Comparison of ENCODE assay signal across 8 cellular contexts in genomic region chr12:14417717-14418116, GRCh38. TPM values are rescaled to one million over a fixed set of nuclear protein-coding genes. Genes with fewer than 3 reads are reported as not detected.
DNase-seq lines count a peak whose midpoint lies in the region; ATAC-seq and TF ChIP-seq lines count a peak whose summit lies in the region.

No MANE protein-coding gene starts in this region.

- ATAC-seq in left ventricle myocardium superior (peak; percentile 86), psoas muscle (peak; percentile 79 to 95 (median 84)), GM19467 (IDR thresholded peaks at IDR 0.05; ENCODE audit: unreplicated experiment) (no peak), HG02885 (IDR thresholded peaks at IDR 0.05; ENCODE audit: poor library complexity, unreplicated experiment) (no peak)

- no peaks in the 10 kb centered on the region for H3K27me3 ChIP-seq in SU-DHL-6 (ENCODE audit: low read length)
- no peaks in the 10 kb centered on the region for H3K27me3 ChIP-seq in psoas muscle (ENCODE audit: insufficient read depth in 3 of 3, low read length in 2 of 3)

- H3K79me2 ChIP-seq in SU-DHL-6 (ENCODE audit: insufficient read depth, low read length) = peaks cover 96% of the 10 kb centered on the region

- H3K9me3 ChIP-seq in SU-DHL-6 (ENCODE audit: insufficient read depth, low read length) = no peaks in the 10 kb centered on the region
- peaks cover 5% of the 10 kb centered on the region for H3K9me3 ChIP-seq in psoas muscle

- H3K27ac ChIP-seq in SU-DHL-6 (ENCODE audit: low read depth, low read length) (peak overlapping the region; percentile 44; the same call in 1 of the 2 replicates), psoas muscle (peak overlapping the region; percentile 33)

- no peak overlapping the region for H3K9ac ChIP-seq in SU-DHL-6 (ENCODE audit: low read length)

- WGBS in psoas muscle, 3 donors = 72 to 76% (median 72%) methylated on average over 3 of the region's 3 CpGs

- H3K4me3 ChIP-seq in SU-DHL-6 (ENCODE audit: insufficient read depth, low read length, poor library complexity, severe bottlenecking) (no peak overlapping the region), psoas muscle (peak overlapping the region; percentile 53)

- TF ChIP-seq CTCF in SU-DHL-6 (IDR thresholded peaks at IDR 0.05; ENCODE audit: insufficient read depth, low read length, poor library complexity, severe bottlenecking) = no peak
- TF ChIP-seq CTCF in psoas muscle (IDR thresholded peaks at IDR 0.05) = no peak

- H3K36me3 ChIP-seq in SU-DHL-6 (ENCODE audit: low read length) (peaks cover 4% of the 10 kb centered on the region; the same call in 1 of the 2 replicates), psoas muscle (ENCODE audit: insufficient read depth in 1 of 2, low read depth in 1 of 2) (peaks cover 0 to 4% of the 10 kb centered on the region in 2 donors)

- peaks cover 11% of the 10 kb centered on the region; the same call in 1 of the 2 replicates for H3F3A ChIP-seq in SU-DHL-6 (ENCODE audit: insufficient read depth)

- intact Hi-C loops in left ventricle myocardium superior (cut with micrococcal nuclease) = loop anchor here (10.0 kb wide), 1 partner anchor 53 kb away; the partner anchor contains the start of gene ATF7IP
- intact Hi-C loops in psoas muscle (cut with DNase I) = no loop called here

- DNase-seq in NCI-H748 (lab: John Stamatoyannopoulos, UW; ENCODE audit: unreplicated experiment) (peak; percentile 62), NCI-H748 treated with DMSO at 0.1 percent for 48 hours (lab: John Stamatoyannopoulos, UW) (no peak), amygdala (lab: John Stamatoyannopoulos, UW) (peak in 46 of 56 donors; percentile 2 to 86 (median 40)), left ventricle myocardium superior (peak; percentile 64), psoas muscle (peak; percentile 47 to 67)

- H3K9me2 ChIP-seq in SU-DHL-6 (replicated peaks; ENCODE audit: insufficient read depth, low read length) = no peaks in the 10 kb centered on the region

- H4K20me1 ChIP-seq in SU-DHL-6 (ENCODE audit: low read depth, low read length) = no peaks in the 10 kb centered on the region

- H3K4me1 ChIP-seq in psoas muscle = peaks cover 26% of the 10 kb centered on the region

- no peak overlapping the region for H2AFZ ChIP-seq in SU-DHL-6 (ENCODE audit: low read depth, low read length, severe bottlenecking)

- H3K4me2 ChIP-seq in SU-DHL-6 (ENCODE audit: low read depth, low read length, poor library complexity, severe bottlenecking) = peak overlapping the region; percentile 33

RNA-seq across cellular contexts. Expression of gene ATF7IP, which starts 52.2 kb away (rescaled TPM):
- total RNA-seq in left ventricle myocardium superior (58.5 TPM), psoas muscle (10 to 100 TPM; 28.5 to 56.3 (median 37.9) TPM)
- polyA plus RNA-seq in psoas muscle = 10 to 100 TPM in 1 of 3 donors, 1 to 10 TPM in 2; 3.9 to 13.4 (median 5.8) TPM

Comparison
In these comparisons a context has a peak if more than half of its experiments do, and no peak if none do; other contexts are left out.
1. ATAC-seq: peak in left ventricle myocardium superior (single experiment) and psoas muscle (4 of 4); none in GM19467 (single experiment) and HG02885 (single experiment).